19 cellular contexts compared by ENCODE assay signal in the genomic region with DNA sequence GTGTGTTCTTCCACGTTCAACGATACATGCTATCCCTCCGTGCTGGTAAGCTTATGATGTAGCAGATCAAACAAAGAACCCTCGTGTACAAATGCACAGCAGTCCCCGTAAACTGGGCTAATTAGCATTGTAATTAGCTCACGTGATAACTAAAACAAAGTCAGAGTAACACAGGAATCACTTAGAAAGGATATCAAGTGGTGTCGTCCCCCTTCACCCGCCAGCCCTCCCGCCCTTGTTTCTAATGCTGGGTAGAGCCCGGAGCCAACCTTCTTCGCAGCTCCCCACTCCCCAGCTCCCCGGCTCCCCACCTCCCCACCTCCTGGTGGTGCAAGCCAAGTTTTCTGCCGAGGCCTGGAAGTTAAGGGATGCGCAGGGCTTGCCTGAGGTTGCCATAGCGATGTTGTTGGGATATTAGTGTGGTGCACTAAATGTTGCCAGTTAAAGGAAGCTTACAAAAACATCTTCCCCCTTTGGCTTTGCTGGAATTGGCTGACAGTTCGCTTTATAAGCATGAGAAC.
A peak's percentile ranks its signal among the peaks of the same experiment; 100 is the strongest.
DNase-seq lines count a peak whose midpoint lies in the region; ATAC-seq and TF ChIP-seq lines count a peak whose summit lies in the region.
"Had no signal": no experiment of that assay in that cellular context is flagged by ENCODE, and none has a peak within 500 bp of the region (broad histone marks: within the 10 kb centered on the region; RNA-seq: fewer than 3 reads in every experiment).

No MANE protein-coding gene starts in this region.

- POLR2A ChIA-PET in WTC11 (lab: Charles Lee): no interaction called here

- CTCF ChIA-PET in WTC11 (lab: Charles Lee): interaction anchor here (0.7 to 1.9 kb wide), 7 partner anchors 10 to 920 kb away, joined by 3 to 20 read pairs (median 4); no protein-coding TSS in a partner anchor

- H3K36me3 Mint-ChIP-seq in WTC11 (no peaks in the 10 kb centered on the region), glutamatergic neuron (ENCODE audit: unreplicated experiment) (no peaks in the 10 kb centered on the region)

- peak; percentile 99 for ATAC-seq in WTC11
- no peak for ATAC-seq in GM21526 (IDR thresholded peaks at IDR 0.05; ENCODE audit: low FRiP score, unreplicated experiment)
- no peak for ATAC-seq in GM18502 (IDR thresholded peaks at IDR 0.05; ENCODE audit: poor library complexity, unreplicated experiment)
- ATAC-seq in HG03039 (IDR thresholded peaks at IDR 0.05; ENCODE audit: unreplicated experiment): no peak
- ATAC-seq: HepG2; left lung; right lobe of liver; Right ventricle myocardium inferior; stimulated activated naive CD8-positive, alpha-beta T cell treated with anti-CD3 and anti-CD28 coated beads, Interleukin-15, Interleukin-2, amounts not matched to agents 100 U/mL and 50 U/mL, for 24 hours had no signal

- no peak overlapping the region for H3K27ac Mint-ChIP-seq in WTC11
- no peak overlapping the region for H3K27ac Mint-ChIP-seq in glutamatergic neuron (ENCODE audit: unreplicated experiment)
- H3K27ac Mint-ChIP-seq: activated naive CD4-positive, alpha-beta T cell treated with anti-CD3 and anti-CD28 coated beads for 36 hours had no signal

- peaks cover 22% of the 10 kb centered on the region for H3K4me1 Mint-ChIP-seq in WTC11
- H3K4me1 Mint-ChIP-seq in glutamatergic neuron (ENCODE audit: low read depth, unreplicated experiment): no peaks in the 10 kb centered on the region

- H3K27me3 Mint-ChIP-seq in WTC11 (ENCODE audit: low read depth): peaks cover 7% of the 10 kb centered on the region
- H3K27me3 Mint-ChIP-seq in glutamatergic neuron (ENCODE audit: unreplicated experiment): no peaks in the 10 kb centered on the region

- H3K9me3 Mint-ChIP-seq in WTC11 (no peaks in the 10 kb centered on the region), glutamatergic neuron (ENCODE audit: unreplicated experiment) (no peaks in the 10 kb centered on the region)
- H3K9me3 Mint-ChIP-seq: activated naive CD4-positive, alpha-beta T cell treated with anti-CD3 and anti-CD28 coated beads for 36 hours had no signal

- H3K4me3 Mint-ChIP-seq in WTC11 (peak overlapping the region; percentile 54), glutamatergic neuron (ENCODE audit: unreplicated experiment) (peak overlapping the region; percentile 67)
- H3K4me3 Mint-ChIP-seq: activated naive CD4-positive, alpha-beta T cell treated with anti-CD3 and anti-CD28 coated beads for 36 hours had no signal

- TF ChIP-seq CTCF in WTC11 (IDR thresholded peaks at IDR 0.05) (no peak), glutamatergic neuron (IDR thresholded peaks at IDR 0.05; ENCODE audit: partially characterized antibody, unreplicated experiment) (no peak)

- DNase-seq in C1 segment of cervical spinal cord (lab: John Stamatoyannopoulos, UW) (peak in 12 of 14 donors; percentile 15 to 63 (median 38)), WTC11 (ENCODE audit: low spot score) (peak; percentile 59), glutamatergic neuron (peak; percentile 21), medulla oblongata (ENCODE audit: extremely low spot score) (peak; percentile 69), NCI-H2171 treated with DMSO at 0.1 percent for 48 hours (lab: John Stamatoyannopoulos, UW) (no peak)
- DNase-seq: ACHN; activated naive CD4-positive, alpha-beta T cell treated with anti-CD3 and anti-CD28 coated beads for 36 hours; brain microvascular endothelial cell; DMS153; NCI-H187; NCI-H446 treated with DMSO at 0.1 percent for 48 hours; right lobe of liver; stimulated activated naive CD8-positive, alpha-beta T cell treated with anti-CD3 and anti-CD28 coated beads, Interleukin-15, Interleukin-2, amounts not matched to agents 100 U/mL and 50 U/mL, for 24 hours had no signal

TF ChIP-seq in WTC11, 78 proteins besides CTCF, POLR2A, EP300 and RAD21:
- TF ChIP-seq GTF2I (CRISPR knock-in tag; conservative IDR thresholded peaks at IDR 0.05): no peak
- TF ChIP-seq, protein P1, sequence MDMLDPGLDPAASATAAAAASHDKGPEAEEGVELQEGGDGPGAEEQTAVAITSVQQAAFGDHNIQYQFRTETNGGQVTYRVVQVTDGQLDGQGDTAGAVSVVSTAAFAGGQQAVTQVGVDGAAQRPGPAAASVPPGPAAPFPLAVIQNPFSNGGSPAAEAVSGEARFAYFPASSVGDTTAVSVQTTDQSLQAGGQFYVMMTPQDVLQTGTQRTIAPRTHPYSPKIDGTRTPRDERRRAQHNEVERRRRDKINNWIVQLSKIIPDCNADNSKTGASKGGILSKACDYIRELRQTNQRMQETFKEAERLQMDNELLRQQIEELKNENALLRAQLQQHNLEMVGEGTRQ (CRISPR knock-in tag; IDR thresholded peaks at IDR 0.05): peak; percentile 55
